In the genomic region with DNA sequence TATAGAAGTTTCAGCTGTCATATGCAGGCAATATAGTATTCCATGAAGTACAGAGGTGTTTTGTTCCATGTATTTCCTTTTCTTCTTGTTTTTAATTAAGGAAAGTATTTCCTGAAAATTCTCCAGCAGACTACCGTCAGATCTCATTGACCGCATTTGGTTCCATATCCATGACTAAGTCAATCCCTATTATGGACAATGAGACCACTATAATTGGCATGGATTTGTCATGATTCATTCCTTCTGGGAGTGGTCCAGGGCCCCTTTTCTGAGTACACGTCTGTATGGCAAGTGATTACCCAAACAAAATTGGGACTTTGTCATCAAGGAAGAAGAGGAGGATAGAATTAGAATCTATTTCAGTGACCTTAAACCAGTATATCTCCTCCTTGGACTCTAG, we compare ENCODE assay signal across 19 cellular contexts.
A peak's percentile ranks its signal among the peaks of the same experiment; 100 is the strongest.
DNase-seq lines count a peak whose midpoint lies in the region; ATAC-seq, FAIRE-seq and TF ChIP-seq lines count a peak whose summit lies in the region.
"Had no signal": no experiment of that assay in that cellular context is flagged by ENCODE, and none has a peak within 500 bp of the region (broad histone marks: within the 10 kb centered on the region; RNA-seq: fewer than 3 reads in every experiment).

No MANE protein-coding gene starts in this region.

- no peaks in the 10 kb centered on the region for H3K27me3 ChIP-seq in astrocyte (ENCODE audit: insufficient read depth, low read length)
- no peaks in the 10 kb centered on the region for H3K27me3 ChIP-seq in hepatocyte

- H3K4me3 Mint-ChIP-seq in astrocyte (ENCODE audit: unreplicated experiment) = no peak overlapping the region
- H3K4me3 Mint-ChIP-seq: B cell; CD4-positive, alpha-beta T cell; GM23338 had no signal

- H3K36me3 Mint-ChIP-seq in astrocyte (ENCODE audit: low read depth, unreplicated experiment) = no peaks in the 10 kb centered on the region

- H3K36me3 ChIP-seq in astrocyte (ENCODE audit: insufficient read depth, low read length) (no peaks in the 10 kb centered on the region), hepatocyte (replicated peaks; ENCODE audit: insufficient read depth, low read depth) (no peaks in the 10 kb centered on the region)

- no peaks in the 10 kb centered on the region for H3K9me2 ChIP-seq in hepatocyte (replicated peaks; ENCODE audit: insufficient read depth)

- TF ChIP-seq CTCF in astrocyte (IDR thresholded peaks at IDR 0.05; ENCODE audit: insufficient read depth, low read depth, low read length) (no peak), fibroblast of mammary gland (conservative IDR thresholded peaks at IDR 0.05; ENCODE audit: control insufficient read depth, insufficient read depth, low read depth, low read length) (no peak), hepatocyte (IDR thresholded peaks at IDR 0.05; ENCODE audit: poor library complexity) (no peak)

- H3K9me3 Mint-ChIP-seq in astrocyte (ENCODE audit: unreplicated experiment) = peaks cover 5% of the 10 kb centered on the region
- H3K9me3 Mint-ChIP-seq: CD4-positive, alpha-beta T cell; GM23338 had no signal

- no peak overlapping the region for H3K27ac Mint-ChIP-seq in astrocyte (ENCODE audit: unreplicated experiment)
- H3K27ac Mint-ChIP-seq: B cell; CD4-positive, alpha-beta T cell; GM23338 had no signal

- FAIRE-seq in astrocyte (lab: Jason Lieb, UNC) = peak; percentile 20
- FAIRE-seq: D721Med, HepG2 had no signal

- H3K4me3 ChIP-seq in astrocyte (ENCODE audit: insufficient read depth, low read depth, low read length) = no peak overlapping the region
- H3K4me3 ChIP-seq in fibroblast of mammary gland (ENCODE audit: control insufficient read depth, low read depth, low read length) = no peak overlapping the region
- no peak overlapping the region for H3K4me3 ChIP-seq in hepatocyte
- H3K4me3 ChIP-seq: GM23338 had no signal

- peaks cover 15% of the 10 kb centered on the region for H3K4me1 Mint-ChIP-seq in astrocyte (ENCODE audit: low read depth, unreplicated experiment)

- peaks cover 4% of the 10 kb centered on the region for H3K27me3 Mint-ChIP-seq in astrocyte (ENCODE audit: low read depth, unreplicated experiment)
- H3K27me3 Mint-ChIP-seq: B cell had no signal

- ATAC-seq in HG02623 (IDR thresholded peaks at IDR 0.05; ENCODE audit: unreplicated experiment) (no peak), GM18873 (IDR thresholded peaks at IDR 0.05; ENCODE audit: low FRiP score, unreplicated experiment) (no peak)
- ATAC-seq: GM23338, HepG2 had no signal

- H3K4me2 ChIP-seq in astrocyte (ENCODE audit: low read length) (no peak overlapping the region), hepatocyte (no peak overlapping the region)
- H3K4me2 ChIP-seq: GM23338 had no signal

- H3K9ac ChIP-seq in astrocyte (ENCODE audit: low read length) = no peak overlapping the region

- H3K9me3 ChIP-seq in astrocyte (ENCODE audit: insufficient read depth, low read depth, low read length) = no peaks in the 10 kb centered on the region
- no peaks in the 10 kb centered on the region for H3K9me3 ChIP-seq in hepatocyte (ENCODE audit: low read depth)

- H2AFZ ChIP-seq in astrocyte (ENCODE audit: low read depth, low read length) (no peak overlapping the region), hepatocyte (no peak overlapping the region)
- H2AFZ ChIP-seq: GM23338 had no signal

- H4K20me1 ChIP-seq in astrocyte (ENCODE audit: insufficient read depth, low read length) = no peaks in the 10 kb centered on the region
- no peaks in the 10 kb centered on the region for H4K20me1 ChIP-seq in hepatocyte (ENCODE audit: insufficient read depth, poor library complexity, severe bottlenecking)

- WGBS in hepatocyte (ENCODE audit: low lambda C conversion rate, missing lambda C conversion rate) = 88% methylated on average over 3 of the region's 3 CpGs

- DNase-seq in EH (ENCODE audit: low read depth) (peak; percentile 41), M059J (ENCODE audit: low read depth) (peak; percentile 22), astrocyte (ENCODE audit: low read depth) (peak; percentile 66), fibroblast of mammary gland (ENCODE audit: low read depth) (peak; percentile 78), hepatocyte (ENCODE audit: low spot score) (no peak)
- no peak for DNase-seq in activated CD4-positive, alpha-beta T cell treated with anti-CD3 and anti-CD28 coated beads for 4 hours
- DNase-seq: ACHN; C1 segment of cervical spinal cord; CD4-positive, alpha-beta T cell; DMS153; DMS79 treated with DMSO at 0.1 percent for 48 hours; GDM1; H7 had no signal

- no peaks in the 10 kb centered on the region for H3K79me2 ChIP-seq in astrocyte (ENCODE audit: insufficient read depth, low read length)
- H3K79me2 ChIP-seq in hepatocyte = no peaks in the 10 kb centered on the region

- H3K27ac ChIP-seq in astrocyte (ENCODE audit: low read depth, low read length) (no peak overlapping the region), hepatocyte (no peak overlapping the region)

- H3K4me1 ChIP-seq in astrocyte (ENCODE audit: insufficient read depth, low read length) (peaks cover 21% of the 10 kb centered on the region), hepatocyte (ENCODE audit: insufficient read depth) (no peaks in the 10 kb centered on the region)

Comparison
In these comparisons a context has a peak if more than half of its experiments do, and no peak if none do; other contexts are left out.
1. DNase-seq: peak in EH (single experiment), M059J (single experiment), astrocyte (single experiment) and fibroblast of mammary gland (single experiment); none in activated CD4-positive, alpha-beta T cell treated with anti-CD3 and anti-CD28 coated beads for 4 hours (0 of 2) and hepatocyte (single experiment).